In the genomic region with DNA sequence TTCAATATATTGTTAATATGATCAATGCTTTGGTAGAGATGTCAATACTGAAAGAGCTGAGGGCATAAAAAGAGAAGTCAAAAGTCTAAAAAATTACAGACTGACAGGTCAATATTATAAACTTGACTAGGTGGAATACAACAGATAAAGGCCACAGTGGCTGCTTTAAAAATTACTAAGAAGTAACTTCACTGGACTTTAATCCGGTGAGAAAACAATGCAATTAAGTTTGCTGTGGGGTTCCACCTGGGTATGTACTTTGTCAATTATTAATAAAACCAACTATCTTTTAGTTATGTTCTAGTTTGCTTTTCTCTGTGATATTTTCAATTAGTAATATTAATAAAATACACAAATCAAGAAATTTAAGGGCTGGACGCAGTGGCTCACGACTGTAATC, we compare ENCODE assay signal across 18 cellular contexts. TPM values are rescaled to one million over a fixed set of nuclear protein-coding genes. Genes with fewer than 3 reads are reported as not detected.
DNase-seq lines count a peak whose midpoint lies in the region; ATAC-seq and TF ChIP-seq lines count a peak whose summit lies in the region.
"Had no signal": no experiment of that assay in that cellular context is flagged by ENCODE, and none has a peak within 500 bp of the region (broad histone marks: within the 10 kb centered on the region; RNA-seq: fewer than 3 reads in every experiment).

No MANE protein-coding gene starts in this region.

- DNase-seq in left lobe of liver (ENCODE audit: low spot score), result no peak
- DNase-seq in mesothelial cell of epicardium (ENCODE audit: low spot score in 2 of 2, unreplicated experiment in 2 of 2), result no peak
- DNase-seq in renal cortical epithelial cell (ENCODE audit: low read depth), result peak; percentile 33
- DNase-seq in effector CD4-positive, alpha-beta T cell, result no peak
- DNase-seq in AG08396 (ENCODE audit: low spot score), result no peak
- DNase-seq in left ventricle myocardium superior, result no peak
- DNase-seq: BE2C; C1 segment of cervical spinal cord; CD4-positive, CD25-positive, alpha-beta regulatory T cell; CD8-positive, alpha-beta memory T cell; COR-L47; DMS 273 treated with DMSO at 0.1 percent for 48 hours; DMS53; DND-41; EL had no signal

- no peaks in the 10 kb centered on the region for H3K27me3 ChIP-seq in duodenal mucosa (ENCODE audit: control insufficient read depth in 1 of 2, insufficient read depth in 2 of 2, low read length in 2 of 2)
- H3K27me3 ChIP-seq: BE2C had no signal

- no peak for TF ChIP-seq CTCF in mesothelial cell of epicardium (IDR thresholded peaks at IDR 0.05; ENCODE audit: unreplicated experiment)

- H3K36me3 Mint-ChIP-seq in mesothelial cell of epicardium, result peaks cover 17% of the 10 kb centered on the region
- H3K36me3 Mint-ChIP-seq: CD8-positive, alpha-beta memory T cell had no signal

- H3K4me3 ChIP-seq in duodenal mucosa (ENCODE audit: low read depth in 1 of 2, low read length in 2 of 2), result no peak overlapping the region
- H3K4me3 ChIP-seq: HAP-1 had no signal

- no peaks in the 10 kb centered on the region for H3K9me3 Mint-ChIP-seq in mesothelial cell of epicardium
- H3K9me3 Mint-ChIP-seq: CD4-positive, CD25-positive, alpha-beta regulatory T cell; CD8-positive, alpha-beta memory T cell had no signal

- H3K27me3 Mint-ChIP-seq in mesothelial cell of epicardium (ENCODE audit: low read depth), result no peaks in the 10 kb centered on the region
- H3K27me3 Mint-ChIP-seq: CD4-positive, CD25-positive, alpha-beta regulatory T cell; CD8-positive, alpha-beta memory T cell had no signal

- peak overlapping the region; percentile 50 for H3K27ac ChIP-seq in duodenal mucosa (ENCODE audit: low read depth, low read length)

- H3K4me1 Mint-ChIP-seq in mesothelial cell of epicardium, result no peaks in the 10 kb centered on the region

- peaks cover 0 to 5% of the 10 kb centered on the region in 2 donors for H3K36me3 ChIP-seq in duodenal mucosa (ENCODE audit: control insufficient read depth in 1 of 2, insufficient read depth in 2 of 2, low read length in 2 of 2)
- H3K36me3 ChIP-seq: BE2C had no signal

- intact Hi-C loops in left ventricle myocardium superior (cut with micrococcal nuclease), result no loop called here

- H3K4me1 ChIP-seq in duodenal mucosa (ENCODE audit: control insufficient read depth in 1 of 2, insufficient read depth in 2 of 2, low read length in 2 of 2), result peaks cover 6 to 9% of the 10 kb centered on the region in 2 donors
- H3K4me1 ChIP-seq: BE2C, HAP-1 had no signal

- H3K4me3 Mint-ChIP-seq in mesothelial cell of epicardium, result no peak overlapping the region
- H3K4me3 Mint-ChIP-seq: CD4-positive, CD25-positive, alpha-beta regulatory T cell; CD8-positive, alpha-beta memory T cell had no signal

- H3K9me3 ChIP-seq in duodenal mucosa (ENCODE audit: control insufficient read depth in 1 of 2, low read length in 2 of 2), result no peaks in the 10 kb centered on the region
- H3K9me3 ChIP-seq: BE2C, HAP-1 had no signal

- H3K9ac ChIP-seq in duodenal mucosa (ENCODE audit: low read depth in 1 of 2, low read length in 2 of 2), result no peak overlapping the region

- peak overlapping the region; percentile 43 for H3K27ac Mint-ChIP-seq in mesothelial cell of epicardium
- H3K27ac Mint-ChIP-seq: CD4-positive, CD25-positive, alpha-beta regulatory T cell had no signal

- ATAC-seq in left lobe of liver (peak; percentile 47), HG02884 (IDR thresholded peaks at IDR 0.05; ENCODE audit: unreplicated experiment) (no peak), left ventricle myocardium superior (no peak)

RNA-seq across cellular contexts. Expression of a gene that starts 44.7 kb away (rescaled TPM):
- total RNA-seq in left lobe of liver (85.7 TPM), mesothelial cell of epicardium (25.2 to 30.3 TPM (median 27.1 TPM) in 3 replicates), renal cortical epithelial cell (20.7 and 43.3 TPM in 2 replicates), left ventricle myocardium superior (13.8 TPM)
